Comparison of ENCODE assay signal across 8 cellular contexts in genomic region chr4:140004580-140005314, GRCh38.
DNase-seq lines count a peak whose midpoint lies in the region; ATAC-seq and TF ChIP-seq lines count a peak whose summit lies in the region.

No MANE protein-coding gene starts in this region.

- in situ Hi-C loops in astrocyte of the spinal cord (cut with HindIII; ENCODE audit: low sequenced_read_pairs): no loop called here
- in situ Hi-C loops in ACHN (cut with HindIII; ENCODE audit: low pct_ligation_motif_present, low pct_unique_long_range_greater_than_20kb, low sequenced_read_pairs): no loop called here

- peak overlapping the region; percentile 66 for H3K9ac ChIP-seq in iPS-20b (ENCODE audit: low read depth, low read length)

- no peaks in the 10 kb centered on the region for H3K9me3 Mint-ChIP-seq in stimulated activated naive B cell treated with anti-CD40 and anti-IgM and Interleukin-4, amounts not matched to agents 10 μg/mL and 1 μg/mL and 100 μg/mL, for 72 hours

- no peaks in the 10 kb centered on the region for H3K36me3 Mint-ChIP-seq in stimulated activated naive B cell treated with anti-CD40 and anti-IgM and Interleukin-4, amounts not matched to agents 10 μg/mL and 1 μg/mL and 100 μg/mL, for 72 hours

- DNase-seq in NCI-H1092 (lab: John Stamatoyannopoulos, UW): peak; percentile 79
- peak; percentile 61 for DNase-seq in astrocyte of the spinal cord (ENCODE audit: low read depth, low spot score)
- no peak for DNase-seq in stimulated activated naive B cell treated with anti-CD40 and anti-IgM and Interleukin-4, amounts not matched to agents 10 μg/mL and 1 μg/mL and 100 μg/mL, for 72 hours
- no peak for DNase-seq in ACHN
- no peak for DNase-seq in RKO (ENCODE audit: low spot score)
- no peak for DNase-seq in activated CD4-positive, CD25-positive, alpha-beta regulatory T cell treated with anti-CD3 and anti-CD28 coated beads, Interleukin-2, amount 50 U/mL, for 72 hours

- no peaks in the 10 kb centered on the region for H3K36me3 ChIP-seq in iPS-20b (ENCODE audit: insufficient read depth, low read depth, low read length)

- H3K27me3 ChIP-seq in iPS-20b (ENCODE audit: insufficient read depth, low read length): peaks cover 13% of the 10 kb centered on the region; the same call in 1 of the 2 replicates

- TF ChIP-seq CTCF in astrocyte of the spinal cord (IDR thresholded peaks at IDR 0.05; ENCODE audit: low read depth, low read length): no peak

- peaks cover 0 to 3% of the 10 kb centered on the region in 2 donors for H3K4me1 Mint-ChIP-seq in stimulated activated naive B cell treated with anti-CD40 and anti-IgM and Interleukin-4, amounts not matched to agents 10 μg/mL and 1 μg/mL and 100 μg/mL, for 72 hours

- no peak for ATAC-seq in stimulated activated naive B cell treated with anti-CD40 and anti-IgM and Interleukin-4, amounts not matched to agents 10 μg/mL and 1 μg/mL and 100 μg/mL, for 72 hours (replicated peaks)
- no peak for ATAC-seq in GM18907 (IDR thresholded peaks at IDR 0.05; ENCODE audit: unreplicated experiment)

- H3K4me3 Mint-ChIP-seq in stimulated activated naive B cell treated with anti-CD40 and anti-IgM and Interleukin-4, amounts not matched to agents 10 μg/mL and 1 μg/mL and 100 μg/mL, for 72 hours: peak overlapping the region; percentile 44 to 54

- H3K27ac Mint-ChIP-seq in stimulated activated naive B cell treated with anti-CD40 and anti-IgM and Interleukin-4, amounts not matched to agents 10 μg/mL and 1 μg/mL and 100 μg/mL, for 72 hours: no peak overlapping the region

- no peak overlapping the region for H3K27ac ChIP-seq in iPS-20b (ENCODE audit: low read length)

- H3K27me3 Mint-ChIP-seq in stimulated activated naive B cell treated with anti-CD40 and anti-IgM and Interleukin-4, amounts not matched to agents 10 μg/mL and 1 μg/mL and 100 μg/mL, for 72 hours: peaks cover 9 to 10% of the 10 kb centered on the region in 2 donors

- no peaks in the 10 kb centered on the region for H3K9me3 ChIP-seq in iPS-20b (ENCODE audit: insufficient read depth, low read depth, low read length)

- peaks cover 20% of the 10 kb centered on the region; the same call in 1 of the 2 replicates for H3K4me1 ChIP-seq in iPS-20b (ENCODE audit: insufficient read depth, low read length)

- H3K4me3 ChIP-seq in astrocyte of the spinal cord (ENCODE audit: low read depth, low read length) (peak overlapping the region; percentile 38), iPS-20b (ENCODE audit: low read length) (peak overlapping the region; percentile 61)

Comparison
In these comparisons a context has a peak if more than half of its experiments do, and no peak if none do; other contexts are left out.
1. DNase-seq: peak in NCI-H1092 (single experiment) and astrocyte of the spinal cord (single experiment); none in stimulated activated naive B cell treated with anti-CD40 and anti-IgM and Interleukin-4, amounts not matched to agents 10 μg/mL and 1 μg/mL and 100 μg/mL, for 72 hours (single experiment), ACHN (single experiment), RKO (single experiment) and activated CD4-positive, CD25-positive, alpha-beta regulatory T cell treated with anti-CD3 and anti-CD28 coated beads, Interleukin-2, amount 50 U/mL, for 72 hours (single experiment).